8 cellular contexts compared by ENCODE assay signal in genomic region chr15:59917504-59918157, GRCh38.
DNase-seq lines count a peak whose midpoint lies in the region; ATAC-seq and TF ChIP-seq lines count a peak whose summit lies in the region.

No MANE protein-coding gene starts in this region.

- TF ChIP-seq CTCF in Caco-2 (IDR thresholded peaks at IDR 0.05; ENCODE audit: insufficient read depth in 1 of 2, low read depth in 1 of 2, low read length in 1 of 2, severe bottlenecking in 1 of 2, unreplicated experiment in 1 of 2): peak; percentile 39 to 60
- TF ChIP-seq CTCF in Peyer's patch (IDR thresholded peaks at IDR 0.05): peak in 4 of 6 experiments; percentile 34 to 61 (median 58)
- peak; percentile 49 for TF ChIP-seq CTCF in fibroblast of villous mesenchyme (IDR thresholded peaks at IDR 0.05; ENCODE audit: insufficient read depth, low read depth, low read length)

- no peaks in the 10 kb centered on the region for H3K9me3 ChIP-seq in Caco-2
- no peaks in the 10 kb centered on the region for H3K9me3 ChIP-seq in Peyer's patch

- no peaks in the 10 kb centered on the region for H3K27me3 ChIP-seq in Caco-2 (replicated peaks; ENCODE audit: control insufficient read depth, insufficient read depth, low read length)
- no peaks in the 10 kb centered on the region for H3K27me3 ChIP-seq in Peyer's patch

- H3K27ac ChIP-seq in Peyer's patch: no peak overlapping the region

- H3K4me3 Mint-ChIP-seq in Caco-2 (ENCODE audit: unreplicated experiment): no peak overlapping the region
- H3K4me3 Mint-ChIP-seq in activated T-cell treated with anti-CD3 and anti-CD28 coated beads, Interleukin-2, amount 50 U/mL, for 4 hours: no peak overlapping the region

- peak; percentile 76 to 84 for DNase-seq in Caco-2
- peak; percentile 29 for DNase-seq in HuH-7.5 (ENCODE audit: low spot score)
- DNase-seq in Peyer's patch: peak; percentile 31 to 76 (median 72)
- peak; percentile 63 for DNase-seq in activated T-cell treated with anti-CD3 and anti-CD28 coated beads, Interleukin-2, amount 50 U/mL, for 4 hours
- DNase-seq in fibroblast of villous mesenchyme (ENCODE audit: low read depth): peak; percentile 18
- DNase-seq in putamen (ENCODE audit: low spot score): peak; percentile 2
- no peak for DNase-seq in posterior vena cava (ENCODE audit: low spot score)

- H3K27ac Mint-ChIP-seq in Caco-2 (ENCODE audit: unreplicated experiment): no peak overlapping the region

- intact Hi-C loops in Caco-2 (cut with micrococcal nuclease; ENCODE audit: unreplicated experiment) (loop anchor here (1.0 to 2.0 kb wide), 4 partner anchors 161 to 409 kb away; no protein-coding TSS in a partner anchor), posterior vena cava (cut with DNase I) (no loop called here)

- no peak for TF ChIP-seq POLR2A in Peyer's patch (IDR thresholded peaks at IDR 0.05)

- CTCF ChIA-PET in Caco-2 (lab: Charles Lee): interaction anchor here (0.5 to 1.3 kb wide), 5 partner anchors 23 to 409 kb away, joined by 3 to 5 read pairs (median 4); no protein-coding TSS in a partner anchor

- no peaks in the 10 kb centered on the region for H3K4me1 Mint-ChIP-seq in Caco-2 (ENCODE audit: low read depth, unreplicated experiment)
- peaks cover 24% of the 10 kb centered on the region for H3K4me1 Mint-ChIP-seq in activated T-cell treated with anti-CD3 and anti-CD28 coated beads, Interleukin-2, amount 50 U/mL, for 4 hours (ENCODE audit: low read depth)

- peaks cover 17% of the 10 kb centered on the region for H3K27me3 Mint-ChIP-seq in Caco-2 (ENCODE audit: insufficient read depth, unreplicated experiment)
- peaks cover 12% of the 10 kb centered on the region for H3K27me3 Mint-ChIP-seq in activated T-cell treated with anti-CD3 and anti-CD28 coated beads, Interleukin-2, amount 50 U/mL, for 4 hours (ENCODE audit: low read depth)

- H3K4me3 ChIP-seq in Caco-2 (ENCODE audit: low read depth, low read length) (no peak overlapping the region), Peyer's patch (no peak overlapping the region), fibroblast of villous mesenchyme (ENCODE audit: low read depth, low read length) (no peak overlapping the region)

- H3K9me3 Mint-ChIP-seq in Caco-2 (ENCODE audit: unreplicated experiment): no peaks in the 10 kb centered on the region
- no peaks in the 10 kb centered on the region for H3K9me3 Mint-ChIP-seq in activated T-cell treated with anti-CD3 and anti-CD28 coated beads, Interleukin-2, amount 50 U/mL, for 4 hours

- peak; percentile 65 for ATAC-seq in GM21360 (IDR thresholded peaks at IDR 0.05; ENCODE audit: unreplicated experiment)
- ATAC-seq in activated T-cell treated with anti-CD3 and anti-CD28 coated beads, Interleukin-2, amount 50 U/mL, for 4 hours: peak; percentile 40 to 50

- BruUV-seq in Caco-2 (replicated peaks; lab: Mats Ljungman, UMichigan): no TSS peak

- H3K36me3 ChIP-seq in Caco-2 (ENCODE audit: control insufficient read depth, insufficient read depth, low read length): no peaks in the 10 kb centered on the region
- no peaks in the 10 kb centered on the region for H3K36me3 ChIP-seq in Peyer's patch

- no peaks in the 10 kb centered on the region for H3K4me1 ChIP-seq in Caco-2
- no peaks in the 10 kb centered on the region for H3K4me1 ChIP-seq in Peyer's patch

- POLR2A ChIA-PET in Caco-2 (lab: Charles Lee): no interaction called here

- no peaks in the 10 kb centered on the region for H3K36me3 Mint-ChIP-seq in Caco-2 (ENCODE audit: insufficient read depth, unreplicated experiment)
- no peaks in the 10 kb centered on the region for H3K36me3 Mint-ChIP-seq in activated T-cell treated with anti-CD3 and anti-CD28 coated beads, Interleukin-2, amount 50 U/mL, for 4 hours (ENCODE audit: insufficient read depth)
